1 cellular context compared by ENCODE assay signal in the genomic region with DNA sequence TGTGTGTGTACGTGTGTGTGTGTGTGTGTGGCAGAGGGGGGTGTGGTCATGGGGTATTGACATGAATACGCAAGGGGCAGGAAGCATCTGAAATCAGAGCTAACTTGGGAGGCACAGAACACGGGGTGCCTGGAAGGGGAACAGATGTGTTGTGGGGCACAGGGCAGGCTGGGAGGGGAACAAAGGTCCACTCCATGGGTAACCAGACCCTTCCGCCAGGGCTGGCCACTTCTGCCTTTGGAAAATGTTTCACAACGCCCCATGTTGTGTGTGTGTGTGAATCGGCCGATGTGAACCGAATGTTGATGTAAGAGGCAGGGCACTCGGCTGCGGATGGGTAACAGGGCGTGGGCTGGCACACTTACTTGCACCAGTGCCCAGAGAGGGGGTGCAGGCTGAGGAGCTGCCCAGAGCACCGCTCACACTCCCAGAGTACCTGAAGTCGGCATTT.
TF ChIP-seq lines count a peak whose summit lies in the region.

Gene SLC11A1, plus strand, starts transcription at position 358 of the 451 bp plus-strand sequence. CDS start 96 bp downstream, outside the sequence.

TF ChIP-seq in HepG2, 621 proteins besides CTCF, POLR2A, EP300 and RAD21 (continued from another document and continues in another):
- no peak for TF ChIP-seq SALL2 (CRISPR knock-in tag; IDR thresholded peaks at IDR 0.05)
- no peak for TF ChIP-seq ZNF749 (CRISPR knock-in tag; IDR thresholded peaks at IDR 0.05; ENCODE audit: borderline replicate concordance)
- TF ChIP-seq SP5 (CRISPR knock-in tag; IDR thresholded peaks at IDR 0.05; ENCODE audit: borderline replicate concordance, low read depth) = no peak
- no peak for TF ChIP-seq ZBTB26 (CRISPR knock-in tag; IDR thresholded peaks at IDR 0.05; ENCODE audit: borderline replicate concordance)
- no peak for TF ChIP-seq ZNF441 (CRISPR knock-in tag; IDR thresholded peaks at IDR 0.05; ENCODE audit: borderline replicate concordance)
- no peak for TF ChIP-seq ZNF530 (CRISPR knock-in tag; IDR thresholded peaks at IDR 0.05; ENCODE audit: low read depth)
- TF ChIP-seq ZNF274 (CRISPR knock-in tag; IDR thresholded peaks at IDR 0.05) = no peak
- TF ChIP-seq ZBTB40 (IDR thresholded peaks at IDR 0.05) = no peak
- TF ChIP-seq ZBTB40 (CRISPR knock-in tag; IDR thresholded peaks at IDR 0.05) = no peak
- TF ChIP-seq KDM5B (CRISPR knock-in tag; IDR thresholded peaks at IDR 0.05; ENCODE audit: borderline replicate concordance) = no peak
- no peak for TF ChIP-seq NFRKB (IDR thresholded peaks at IDR 0.05)
- TF ChIP-seq ZNF160 (CRISPR knock-in tag; IDR thresholded peaks at IDR 0.05) = no peak
- TF ChIP-seq MNT (IDR thresholded peaks at IDR 0.05) = no peak
- TF ChIP-seq ZNF367 (CRISPR knock-in tag; IDR thresholded peaks at IDR 0.05; ENCODE audit: borderline replicate concordance) = no peak
- TF ChIP-seq NR1H2 (CRISPR knock-in tag; IDR thresholded peaks at IDR 0.05; ENCODE audit: borderline replicate concordance, low read depth) = no peak
- TF ChIP-seq E2F2 (CRISPR knock-in tag; IDR thresholded peaks at IDR 0.05; ENCODE audit: borderline replicate concordance) = no peak
- TF ChIP-seq ZSCAN31 (CRISPR knock-in tag; IDR thresholded peaks at IDR 0.05; ENCODE audit: low read depth) = no peak
- TF ChIP-seq, protein P1, sequence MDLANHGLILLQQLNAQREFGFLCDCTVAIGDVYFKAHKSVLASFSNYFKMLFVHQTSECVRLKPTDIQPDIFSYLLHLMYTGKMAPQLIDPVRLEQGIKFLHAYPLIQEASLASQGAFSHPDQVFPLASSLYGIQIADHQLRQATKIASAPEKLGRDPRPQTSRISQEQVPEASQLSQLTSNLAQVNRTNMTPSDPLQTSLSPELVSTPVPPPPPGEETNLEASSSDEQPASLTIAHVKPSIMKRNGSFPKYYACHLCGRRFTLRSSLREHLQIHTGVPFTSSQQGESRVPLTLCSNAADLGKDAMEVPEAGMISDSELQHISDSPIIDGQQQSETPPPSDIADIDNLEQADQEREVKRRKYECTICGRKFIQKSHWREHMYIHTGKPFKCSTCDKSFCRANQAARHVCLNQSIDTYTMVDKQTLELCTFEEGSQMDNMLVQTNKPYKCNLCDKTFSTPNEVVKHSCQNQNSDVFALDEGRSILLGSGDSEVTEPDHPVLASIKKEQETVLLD (CRISPR knock-in tag; IDR thresholded peaks at IDR 0.05; ENCODE audit: low read depth) = no peak
- TF ChIP-seq, protein P2, sequence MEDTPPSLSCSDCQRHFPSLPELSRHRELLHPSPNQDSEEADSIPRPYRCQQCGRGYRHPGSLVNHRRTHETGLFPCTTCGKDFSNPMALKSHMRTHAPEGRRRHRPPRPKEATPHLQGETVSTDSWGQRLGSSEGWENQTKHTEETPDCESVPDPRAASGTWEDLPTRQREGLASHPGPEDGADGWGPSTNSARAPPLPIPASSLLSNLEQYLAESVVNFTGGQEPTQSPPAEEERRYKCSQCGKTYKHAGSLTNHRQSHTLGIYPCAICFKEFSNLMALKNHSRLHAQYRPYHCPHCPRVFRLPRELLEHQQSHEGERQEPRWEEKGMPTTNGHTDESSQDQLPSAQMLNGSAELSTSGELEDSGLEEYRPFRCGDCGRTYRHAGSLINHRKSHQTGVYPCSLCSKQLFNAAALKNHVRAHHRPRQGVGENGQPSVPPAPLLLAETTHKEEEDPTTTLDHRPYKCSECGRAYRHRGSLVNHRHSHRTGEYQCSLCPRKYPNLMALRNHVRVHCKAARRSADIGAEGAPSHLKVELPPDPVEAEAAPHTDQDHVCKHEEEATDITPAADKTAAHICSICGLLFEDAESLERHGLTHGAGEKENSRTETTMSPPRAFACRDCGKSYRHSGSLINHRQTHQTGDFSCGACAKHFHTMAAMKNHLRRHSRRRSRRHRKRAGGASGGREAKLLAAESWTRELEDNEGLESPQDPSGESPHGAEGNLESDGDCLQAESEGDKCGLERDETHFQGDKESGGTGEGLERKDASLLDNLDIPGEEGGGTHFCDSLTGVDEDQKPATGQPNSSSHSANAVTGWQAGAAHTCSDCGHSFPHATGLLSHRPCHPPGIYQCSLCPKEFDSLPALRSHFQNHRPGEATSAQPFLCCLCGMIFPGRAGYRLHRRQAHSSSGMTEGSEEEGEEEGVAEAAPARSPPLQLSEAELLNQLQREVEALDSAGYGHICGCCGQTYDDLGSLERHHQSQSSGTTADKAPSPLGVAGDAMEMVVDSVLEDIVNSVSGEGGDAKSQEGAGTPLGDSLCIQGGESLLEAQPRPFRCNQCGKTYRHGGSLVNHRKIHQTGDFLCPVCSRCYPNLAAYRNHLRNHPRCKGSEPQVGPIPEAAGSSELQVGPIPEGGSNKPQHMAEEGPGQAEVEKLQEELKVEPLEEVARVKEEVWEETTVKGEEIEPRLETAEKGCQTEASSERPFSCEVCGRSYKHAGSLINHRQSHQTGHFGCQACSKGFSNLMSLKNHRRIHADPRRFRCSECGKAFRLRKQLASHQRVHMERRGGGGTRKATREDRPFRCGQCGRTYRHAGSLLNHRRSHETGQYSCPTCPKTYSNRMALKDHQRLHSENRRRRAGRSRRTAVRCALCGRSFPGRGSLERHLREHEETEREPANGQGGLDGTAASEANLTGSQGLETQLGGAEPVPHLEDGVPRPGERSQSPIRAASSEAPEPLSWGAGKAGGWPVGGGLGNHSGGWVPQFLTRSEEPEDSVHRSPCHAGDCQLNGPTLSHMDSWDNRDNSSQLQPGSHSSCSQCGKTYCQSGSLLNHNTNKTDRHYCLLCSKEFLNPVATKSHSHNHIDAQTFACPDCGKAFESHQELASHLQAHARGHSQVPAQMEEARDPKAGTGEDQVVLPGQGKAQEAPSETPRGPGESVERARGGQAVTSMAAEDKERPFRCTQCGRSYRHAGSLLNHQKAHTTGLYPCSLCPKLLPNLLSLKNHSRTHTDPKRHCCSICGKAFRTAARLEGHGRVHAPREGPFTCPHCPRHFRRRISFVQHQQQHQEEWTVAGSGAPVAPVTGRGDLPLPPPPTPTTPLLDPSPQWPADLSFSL (CRISPR knock-in tag; IDR thresholded peaks at IDR 0.05) = peak; percentile 87
- TF ChIP-seq ZNF235 (CRISPR knock-in tag; IDR thresholded peaks at IDR 0.05; ENCODE audit: borderline replicate concordance) = no peak
- no peak for TF ChIP-seq FLYWCH1 (CRISPR knock-in tag; IDR thresholded peaks at IDR 0.05)
- TF ChIP-seq ETV6 (CRISPR knock-in tag; conservative IDR thresholded peaks at IDR 0.05) = no peak
- TF ChIP-seq GMEB2 (CRISPR knock-in tag; IDR thresholded peaks at IDR 0.05; ENCODE audit: low read depth) = no peak
- TF ChIP-seq SAP130 (CRISPR knock-in tag; IDR thresholded peaks at IDR 0.05; ENCODE audit: low read depth) = no peak
- no peak for TF ChIP-seq TMF1 (CRISPR knock-in tag; IDR thresholded peaks at IDR 0.05; ENCODE audit: low read depth)
- TF ChIP-seq CHD2 (IDR thresholded peaks at IDR 0.05; ENCODE audit: low read depth, low read length) = no peak
- TF ChIP-seq, protein P3, sequence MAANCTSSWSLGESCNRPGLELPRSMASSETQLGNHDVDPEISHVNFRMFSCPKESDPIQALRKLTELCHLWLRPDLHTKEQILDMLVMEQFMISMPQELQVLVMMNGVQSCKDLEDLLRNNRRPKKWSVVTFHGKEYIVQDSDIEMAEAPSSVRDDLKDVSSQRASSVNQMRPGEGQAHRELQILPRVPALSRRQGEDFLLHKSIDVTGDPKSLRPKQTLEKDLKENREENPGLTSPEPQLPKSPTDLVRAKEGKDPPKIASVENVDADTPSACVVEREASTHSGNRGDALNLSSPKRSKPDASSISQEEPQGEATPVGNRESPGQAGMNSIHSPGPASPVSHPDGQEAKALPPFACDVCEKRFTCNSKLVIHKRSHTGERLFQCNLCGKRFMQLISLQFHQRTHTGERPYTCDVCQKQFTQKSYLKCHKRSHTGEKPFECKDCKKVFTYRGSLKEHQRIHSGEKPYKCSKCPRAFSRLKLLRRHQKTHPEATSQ (CRISPR knock-in tag; IDR thresholded peaks at IDR 0.05; ENCODE audit: borderline replicate concordance) = no peak
- TF ChIP-seq KDM6A (CRISPR knock-in tag; IDR thresholded peaks at IDR 0.05; ENCODE audit: low read depth) = no peak
- TF ChIP-seq SNAPC2 (CRISPR knock-in tag; IDR thresholded peaks at IDR 0.05) = no peak
